Comparison of ENCODE assay signal across 1 cellular context in the genomic region with DNA sequence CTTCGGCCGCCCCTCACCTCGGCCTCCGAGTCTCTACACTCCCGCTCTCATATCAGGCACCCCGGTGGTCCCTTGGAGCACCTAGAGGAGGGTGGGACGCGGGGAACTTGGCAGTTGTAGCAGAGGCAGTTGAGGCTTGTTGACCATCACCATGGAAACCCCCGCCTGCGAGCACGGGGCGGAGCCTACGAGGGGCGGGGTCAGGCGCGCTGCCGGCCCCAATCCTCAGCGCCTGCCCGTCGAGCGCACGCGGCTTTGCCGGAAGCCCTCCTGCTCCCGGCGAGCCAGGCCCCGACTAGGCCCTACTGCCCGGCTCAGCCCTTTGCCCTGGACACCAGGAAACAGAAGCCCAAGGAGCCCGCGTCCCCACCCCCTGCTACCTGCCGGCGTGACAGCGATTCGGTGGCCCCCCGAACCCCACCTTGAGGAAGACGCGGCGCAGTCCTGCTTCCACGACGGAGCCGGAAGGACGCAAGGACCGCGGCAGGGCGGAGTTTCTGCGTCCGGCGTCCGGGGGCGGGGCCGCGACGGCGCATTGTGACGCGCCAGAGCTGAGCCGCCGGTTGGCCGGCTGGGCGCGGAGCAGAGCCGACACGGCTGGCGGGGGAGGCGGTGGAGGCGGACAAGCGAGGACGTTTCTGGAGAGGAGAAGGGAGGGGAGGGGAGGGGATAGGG.
TF ChIP-seq lines count a peak whose summit lies in the region.

A gene with protein sequence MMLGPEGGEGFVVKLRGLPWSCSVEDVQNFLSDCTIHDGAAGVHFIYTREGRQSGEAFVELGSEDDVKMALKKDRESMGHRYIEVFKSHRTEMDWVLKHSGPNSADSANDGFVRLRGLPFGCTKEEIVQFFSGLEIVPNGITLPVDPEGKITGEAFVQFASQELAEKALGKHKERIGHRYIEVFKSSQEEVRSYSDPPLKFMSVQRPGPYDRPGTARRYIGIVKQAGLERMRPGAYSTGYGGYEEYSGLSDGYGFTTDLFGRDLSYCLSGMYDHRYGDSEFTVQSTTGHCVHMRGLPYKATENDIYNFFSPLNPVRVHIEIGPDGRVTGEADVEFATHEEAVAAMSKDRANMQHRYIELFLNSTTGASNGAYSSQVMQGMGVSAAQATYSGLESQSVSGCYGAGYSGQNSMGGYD (minus strand): TSS at position 477 of the 675 bp plus-strand sequence. CDS start 21,302 bp downstream, outside the sequence.

TF ChIP-seq in neural cell, 6 proteins besides CTCF, POLR2A, EP300 and RAD21 (continued from another document):
- TF ChIP-seq, protein P1, sequence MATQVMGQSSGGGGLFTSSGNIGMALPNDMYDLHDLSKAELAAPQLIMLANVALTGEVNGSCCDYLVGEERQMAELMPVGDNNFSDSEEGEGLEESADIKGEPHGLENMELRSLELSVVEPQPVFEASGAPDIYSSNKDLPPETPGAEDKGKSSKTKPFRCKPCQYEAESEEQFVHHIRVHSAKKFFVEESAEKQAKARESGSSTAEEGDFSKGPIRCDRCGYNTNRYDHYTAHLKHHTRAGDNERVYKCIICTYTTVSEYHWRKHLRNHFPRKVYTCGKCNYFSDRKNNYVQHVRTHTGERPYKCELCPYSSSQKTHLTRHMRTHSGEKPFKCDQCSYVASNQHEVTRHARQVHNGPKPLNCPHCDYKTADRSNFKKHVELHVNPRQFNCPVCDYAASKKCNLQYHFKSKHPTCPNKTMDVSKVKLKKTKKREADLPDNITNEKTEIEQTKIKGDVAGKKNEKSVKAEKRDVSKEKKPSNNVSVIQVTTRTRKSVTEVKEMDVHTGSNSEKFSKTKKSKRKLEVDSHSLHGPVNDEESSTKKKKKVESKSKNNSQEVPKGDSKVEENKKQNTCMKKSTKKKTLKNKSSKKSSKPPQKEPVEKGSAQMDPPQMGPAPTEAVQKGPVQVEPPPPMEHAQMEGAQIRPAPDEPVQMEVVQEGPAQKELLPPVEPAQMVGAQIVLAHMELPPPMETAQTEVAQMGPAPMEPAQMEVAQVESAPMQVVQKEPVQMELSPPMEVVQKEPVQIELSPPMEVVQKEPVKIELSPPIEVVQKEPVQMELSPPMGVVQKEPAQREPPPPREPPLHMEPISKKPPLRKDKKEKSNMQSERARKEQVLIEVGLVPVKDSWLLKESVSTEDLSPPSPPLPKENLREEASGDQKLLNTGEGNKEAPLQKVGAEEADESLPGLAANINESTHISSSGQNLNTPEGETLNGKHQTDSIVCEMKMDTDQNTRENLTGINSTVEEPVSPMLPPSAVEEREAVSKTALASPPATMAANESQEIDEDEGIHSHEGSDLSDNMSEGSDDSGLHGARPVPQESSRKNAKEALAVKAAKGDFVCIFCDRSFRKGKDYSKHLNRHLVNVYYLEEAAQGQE (IDR thresholded peaks at IDR 0.05; ENCODE audit: borderline replicate concordance) = peak; percentile 46
- no peak for TF ChIP-seq EZH2 (IDR thresholded peaks at IDR 0.05; ENCODE audit: borderline replicate concordance, insufficient read depth, low read length, poor library complexity, severe bottlenecking)
- peak; percentile 88 for TF ChIP-seq MXI1 (conservative IDR thresholded peaks at IDR 0.05; ENCODE audit: poor library complexity, severe bottlenecking)
- TF ChIP-seq POLR2AphosphoS5 (IDR thresholded peaks at IDR 0.05) = peak; percentile 66
